ENCODE assay signal across 24 cellular contexts in the genomic region with DNA sequence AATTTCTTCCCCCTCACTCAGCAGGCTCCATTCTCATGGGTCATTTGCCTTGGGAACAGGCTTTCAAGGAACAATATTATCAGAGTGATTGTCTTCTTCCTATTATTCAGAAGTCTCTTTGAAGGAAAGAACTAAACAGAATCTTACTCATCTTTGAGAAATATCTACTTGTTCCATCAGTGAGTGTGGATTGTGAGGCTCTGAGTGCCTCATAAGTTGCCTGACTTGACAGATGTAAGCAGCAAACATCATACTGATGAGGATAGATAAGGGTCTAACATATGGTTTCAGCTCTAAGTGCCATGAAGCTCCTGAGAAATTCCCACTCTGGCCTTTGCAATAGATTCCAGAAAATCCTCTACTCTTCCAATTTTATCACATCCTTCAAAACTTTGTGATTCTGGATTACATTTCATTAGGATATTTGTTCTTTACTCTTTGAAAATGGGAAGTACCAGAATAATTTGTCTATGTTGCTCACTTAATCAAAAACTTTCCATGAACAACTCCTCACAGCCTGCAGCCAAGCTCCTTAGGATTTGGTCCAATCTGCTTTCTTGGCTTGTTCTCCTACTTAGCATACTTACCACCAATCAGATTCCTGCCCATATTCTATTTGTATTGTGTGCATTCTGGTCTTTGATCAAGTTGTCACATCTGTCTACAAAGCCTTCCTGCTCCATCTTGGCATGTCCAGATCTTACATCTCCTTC.
A peak's percentile ranks its signal among the peaks of the same experiment; 100 is the strongest.
DNase-seq lines count a peak whose midpoint lies in the region; ATAC-seq, FAIRE-seq and TF ChIP-seq lines count a peak whose summit lies in the region.
"Had no signal": no experiment of that assay in that cellular context is flagged by ENCODE, and none has a peak within 500 bp of the region (broad histone marks: within the 10 kb centered on the region; RNA-seq: fewer than 3 reads in every experiment).

No MANE protein-coding gene starts in this region.

- H3K9ac ChIP-seq in endothelial cell of umbilical vein (replicated peaks; ENCODE audit: extremely low read depth, insufficient read depth, low read length) (peak overlapping the region; percentile 75), smooth muscle cell (ENCODE audit: low read depth) (no peak overlapping the region)
- H3K9ac ChIP-seq: parathyroid adenoma had no signal

- H3K36me3 ChIP-seq in Panc1 (ENCODE audit: control insufficient read depth, insufficient read depth, low read length) (no peaks in the 10 kb centered on the region), endothelial cell of umbilical vein (ENCODE audit: control insufficient read depth in 2 of 2, extremely low read depth in 1 of 2, insufficient read depth in 2 of 2, low read length in 2 of 2) (no peaks in the 10 kb centered on the region), smooth muscle cell (ENCODE audit: low read depth) (no peaks in the 10 kb centered on the region), left ventricle myocardium inferior (no peaks in the 10 kb centered on the region)
- no peaks in the 10 kb centered on the region for H3K36me3 ChIP-seq in naive thymus-derived CD4-positive, alpha-beta T cell (ENCODE audit: control insufficient read depth in 2 of 3, insufficient read depth in 3 of 3, low read length in 3 of 3)
- H3K36me3 ChIP-seq: lower lobe of right lung, spleen, transverse colon had no signal

- H4K20me1 ChIP-seq in endothelial cell of umbilical vein (replicated peaks; ENCODE audit: control insufficient read depth, extremely low read depth, insufficient read depth, low read length): no peaks in the 10 kb centered on the region
- H4K20me1 ChIP-seq in smooth muscle cell (ENCODE audit: low read depth): no peaks in the 10 kb centered on the region

- H3K4me1 ChIP-seq in Panc1 (ENCODE audit: control insufficient read depth, insufficient read depth, low read length): peaks cover 27% of the 10 kb centered on the region
- peaks cover 85% of the 10 kb centered on the region for H3K4me1 ChIP-seq in endothelial cell of umbilical vein (ENCODE audit: control insufficient read depth, extremely low read depth, insufficient read depth, low read length)
- H3K4me1 ChIP-seq in smooth muscle cell (ENCODE audit: low read depth): peaks cover 5% of the 10 kb centered on the region
- peaks cover 14% of the 10 kb centered on the region for H3K4me1 ChIP-seq in left ventricle myocardium inferior
- H3K4me1 ChIP-seq in naive thymus-derived CD4-positive, alpha-beta T cell (ENCODE audit: control insufficient read depth in 2 of 2, insufficient read depth in 2 of 2, low read length in 2 of 2): no peaks in the 10 kb centered on the region
- H3K4me1 ChIP-seq: parathyroid adenoma, spleen had no signal

- H3F3A ChIP-seq in smooth muscle cell (ENCODE audit: low read depth): peaks cover 6% of the 10 kb centered on the region

- BruUV-seq in Panc1 (replicated peaks; lab: Mats Ljungman, UMichigan) (no TSS peak), endothelial cell of umbilical vein (replicated peaks; lab: Mats Ljungman, UMichigan) (no TSS peak)

- CTCF ChIA-PET in Panc1 (lab: Charles Lee) (no interaction called here), endothelial cell of umbilical vein (lab: Charles Lee) (interaction anchor here (1.4 kb wide), 1 partner anchor 319 kb away, joined by 4 read pairs; no protein-coding TSS in a partner anchor)
- CTCF ChIA-PET in naive thymus-derived CD4-positive, alpha-beta T cell (lab: Charles Lee): no interaction called here

- DNase-seq in EH (ENCODE audit: low read depth) (peak; percentile 54), Panc1 (ENCODE audit: low read depth, low spot score) (no peak), endothelial cell of umbilical vein (ENCODE audit: low read depth, low spot score) (no peak), smooth muscle cell (lab: John Stamatoyannopoulos, UW; ENCODE audit: unreplicated experiment) (no peak), left ventricle myocardium inferior (no peak)
- DNase-seq in activated CD4-positive, alpha-beta T cell treated with anti-CD3 and anti-CD28 coated beads, Interleukin-2, amount 50 U/mL, for 48 hours: no peak
- no peak for DNase-seq in naive thymus-derived CD4-positive, alpha-beta T cell
- DNase-seq: activated CD4-positive, alpha-beta T cell treated with anti-CD3 and anti-CD28 coated beads, Interleukin-2, amount 10 ng/mL, durations not matched to agents 7 days and 5 days; activated naive CD4-positive, alpha-beta T cell treated with Interleukin-2 at 50 U/mL for 16 hours; activated T-cell treated with anti-CD3 and anti-CD28 coated beads, Interleukin-2, amount 50 U/mL, for 72 hours; amniotic stem cell; Calu3; EL; head of caudate nucleus; kidney glomerular epithelial cell; lower lobe of right lung; NCI-H146; NCI-H69; spleen; T1000; transverse colon had no signal

- H3K9me3 ChIP-seq in Panc1 (ENCODE audit: control insufficient read depth, insufficient read depth, low read depth, low read length) (no peaks in the 10 kb centered on the region; the same call in 1 of the 2 replicates), endothelial cell of umbilical vein (replicated peaks; ENCODE audit: control insufficient read depth, insufficient read depth, low read length) (no peaks in the 10 kb centered on the region), smooth muscle cell (replicated peaks; ENCODE audit: low read depth) (no peaks in the 10 kb centered on the region), left ventricle myocardium inferior (replicated peaks) (no peaks in the 10 kb centered on the region)
- H3K9me3 ChIP-seq in naive thymus-derived CD4-positive, alpha-beta T cell (ENCODE audit: control insufficient read depth in 2 of 3, low read length in 3 of 3): no peaks in the 10 kb centered on the region
- H3K9me3 ChIP-seq: lower lobe of right lung, spleen, transverse colon had no signal

- H3K9me3 Mint-ChIP-seq in naive thymus-derived CD4-positive, alpha-beta T cell: peaks cover 0 to 3% (median 0%) of the 10 kb centered on the region in 11 donors
- H3K9me3 Mint-ChIP-seq: activated CD4-positive, alpha-beta T cell treated with anti-CD3 and anti-CD28 coated beads, Interleukin-2, amount 10 ng/mL, durations not matched to agents 7 days and 5 days; activated T-cell treated with anti-CD3 and anti-CD28 coated beads, Interleukin-2, amount 50 U/mL, for 72 hours had no signal

- POLR2A ChIA-PET in Panc1 (lab: Charles Lee) (no interaction called here), endothelial cell of umbilical vein (lab: Charles Lee) (no interaction called here)
- POLR2A ChIA-PET in naive thymus-derived CD4-positive, alpha-beta T cell (lab: Charles Lee): no interaction called here

- in situ Hi-C loops in Panc1 (cut with HindIII; ENCODE audit: low pct_unique_long_range_greater_than_20kb, low sequenced_read_pairs): no loop called here

- TF ChIP-seq CTCF in Panc1 (IDR thresholded peaks at IDR 0.05) (no peak), endothelial cell of umbilical vein (IDR thresholded peaks at IDR 0.05; ENCODE audit: extremely low read depth in 1 of 2, insufficient read depth in 1 of 2, low read depth in 1 of 2, low read length in 2 of 2) (no peak), smooth muscle cell (IDR thresholded peaks at IDR 0.05; ENCODE audit: borderline replicate concordance, insufficient read depth, poor library complexity, severe bottlenecking) (no peak), left ventricle myocardium inferior (IDR thresholded peaks at IDR 0.05; ENCODE audit: borderline replicate concordance) (no peak)

- no peak for ATAC-seq in Panc1
- no peak for ATAC-seq in naive thymus-derived CD4-positive, alpha-beta T cell
- ATAC-seq: activated T-cell treated with anti-CD3 and anti-CD28 coated beads, Interleukin-2, amount 50 U/mL, for 72 hours; lower lobe of right lung had no signal

- H3K4me2 ChIP-seq in endothelial cell of umbilical vein (ENCODE audit: insufficient read depth, low read length) (no peak overlapping the region), smooth muscle cell (peak overlapping the region; percentile 58)

- H2AFZ ChIP-seq in endothelial cell of umbilical vein (ENCODE audit: low read depth, low read length) (no peak overlapping the region), smooth muscle cell (ENCODE audit: low read depth) (no peak overlapping the region)
- H2AFZ ChIP-seq: parathyroid adenoma had no signal

- no peaks in the 10 kb centered on the region for H3K36me3 Mint-ChIP-seq in naive thymus-derived CD4-positive, alpha-beta T cell
- H3K36me3 Mint-ChIP-seq: CD14-positive monocyte had no signal

- dilution Hi-C loops in endothelial cell of umbilical vein (cut with MboI; ENCODE audit: extremely low pct_ligation_motif_present, low sequenced_read_pairs): no loop called here

- H3K27ac ChIP-seq in Panc1 (ENCODE audit: low read length) (peak overlapping the region; percentile 88; the same call in 1 of the 2 replicates), endothelial cell of umbilical vein (ENCODE audit: insufficient read depth, low read depth, low read length) (peak overlapping the region; percentile 95), smooth muscle cell (ENCODE audit: low read depth) (no peak overlapping the region), left ventricle myocardium inferior (replicated peaks) (no peak overlapping the region)
- H3K27ac ChIP-seq in naive thymus-derived CD4-positive, alpha-beta T cell (ENCODE audit: low read depth, low read length): no peak overlapping the region
- H3K27ac ChIP-seq: lower lobe of right lung, parathyroid adenoma, spleen, transverse colon had no signal

- no peak overlapping the region for H3K4me3 ChIP-seq in Panc1 (ENCODE audit: low read depth in 2 of 2, low read length in 2 of 2)
- H3K4me3 ChIP-seq in endothelial cell of umbilical vein (replicated peaks in 1 of 3; ENCODE audit: insufficient read depth in 1 of 3, low read depth in 1 of 3, low read length in 3 of 3): no peak overlapping the region
- H3K4me3 ChIP-seq in smooth muscle cell: no peak overlapping the region
- no peak overlapping the region for H3K4me3 ChIP-seq in left ventricle myocardium inferior
- no peak overlapping the region for H3K4me3 ChIP-seq in naive thymus-derived CD4-positive, alpha-beta T cell (ENCODE audit: low read length)
- H3K4me3 ChIP-seq: lower lobe of right lung, spleen, transverse colon had no signal

- no peaks in the 10 kb centered on the region for H3K9me1 ChIP-seq in endothelial cell of umbilical vein (replicated peaks; ENCODE audit: control insufficient read depth, extremely low read depth, insufficient read depth, low read length)

- FAIRE-seq in endothelial cell of umbilical vein (lab: Jason Lieb, UNC): no peak
- FAIRE-seq: GM12891 had no signal

- no peaks in the 10 kb centered on the region for H3K4me1 Mint-ChIP-seq in naive thymus-derived CD4-positive, alpha-beta T cell
- H3K4me1 Mint-ChIP-seq: activated CD4-positive, alpha-beta T cell treated with anti-CD3 and anti-CD28 coated beads, Interleukin-2, amount 10 ng/mL, durations not matched to agents 7 days and 5 days; CD14-positive monocyte had no signal

- H3K27me3 ChIP-seq in Panc1 (ENCODE audit: control insufficient read depth, insufficient read depth, low read length): no peaks in the 10 kb centered on the region
- H3K27me3 ChIP-seq in endothelial cell of umbilical vein (ENCODE audit: control insufficient read depth in 2 of 2, insufficient read depth in 2 of 2, low read length in 2 of 2): no peaks in the 10 kb centered on the region
- no peaks in the 10 kb centered on the region for H3K27me3 ChIP-seq in smooth muscle cell (ENCODE audit: low read depth)
- H3K27me3 ChIP-seq in left ventricle myocardium inferior (ENCODE audit: low read depth): no peaks in the 10 kb centered on the region
- no peaks in the 10 kb centered on the region for H3K27me3 ChIP-seq in naive thymus-derived CD4-positive, alpha-beta T cell (ENCODE audit: control insufficient read depth in 2 of 2, insufficient read depth in 2 of 2, low read length in 2 of 2)

- peak; percentile 6 for TF ChIP-seq POLR2A in endothelial cell of umbilical vein (IDR thresholded peaks at IDR 0.05; ENCODE audit: low read depth, low read length)

- H3K79me2 ChIP-seq in endothelial cell of umbilical vein (ENCODE audit: control insufficient read depth, insufficient read depth, low read length): no peaks in the 10 kb centered on the region
- H3K79me2 ChIP-seq in smooth muscle cell (ENCODE audit: low read depth): no peaks in the 10 kb centered on the region
- H3K79me2 ChIP-seq: parathyroid adenoma had no signal

- H3K27ac Mint-ChIP-seq in naive thymus-derived CD4-positive, alpha-beta T cell: no peak overlapping the region
- H3K27ac Mint-ChIP-seq: activated CD4-positive, alpha-beta T cell treated with anti-CD3 and anti-CD28 coated beads, Interleukin-2, amount 10 ng/mL, durations not matched to agents 7 days and 5 days; activated T-cell treated with anti-CD3 and anti-CD28 coated beads, Interleukin-2, amount 50 U/mL, for 72 hours; CD14-positive monocyte had no signal

- no peak overlapping the region for H3K4me3 Mint-ChIP-seq in naive thymus-derived CD4-positive, alpha-beta T cell
- H3K4me3 Mint-ChIP-seq: activated CD4-positive, alpha-beta T cell treated with anti-CD3 and anti-CD28 coated beads, Interleukin-2, amount 10 ng/mL, durations not matched to agents 7 days and 5 days; activated T-cell treated with anti-CD3 and anti-CD28 coated beads, Interleukin-2, amount 50 U/mL, for 72 hours; CD14-positive monocyte had no signal

- H3K27me3 Mint-ChIP-seq in naive thymus-derived CD4-positive, alpha-beta T cell: peaks cover 37 to 65% (median 49%) of the 10 kb centered on the region in 5 donors

- intact Hi-C loops in Panc1 (cut with micrococcal nuclease; ENCODE audit: unreplicated experiment): no loop called here
- intact Hi-C loops in endothelial cell of umbilical vein (cut with micrococcal nuclease): loop anchor here (2.0 to 5.0 kb wide), 2 partner anchors 61 to 228 kb away; no protein-coding TSS in a partner anchor
- intact Hi-C loops in left ventricle myocardium inferior (cut with micrococcal nuclease): no loop called here
- intact Hi-C loops in naive thymus-derived CD4-positive, alpha-beta T cell (cut with micrococcal nuclease): no loop called here

Comparison
In these comparisons a context has a peak if more than half of its experiments do, and no peak if none do; other contexts are left out.
1. H3K27ac ChIP-seq: peak in Panc1 (single experiment) and endothelial cell of umbilical vein (single experiment); none in smooth muscle cell (single experiment), left ventricle myocardium inferior (single experiment) and naive thymus-derived CD4-positive, alpha-beta T cell (single experiment).